Comparison of ENCODE assay signal across 15 cellular contexts in the genomic region with DNA sequence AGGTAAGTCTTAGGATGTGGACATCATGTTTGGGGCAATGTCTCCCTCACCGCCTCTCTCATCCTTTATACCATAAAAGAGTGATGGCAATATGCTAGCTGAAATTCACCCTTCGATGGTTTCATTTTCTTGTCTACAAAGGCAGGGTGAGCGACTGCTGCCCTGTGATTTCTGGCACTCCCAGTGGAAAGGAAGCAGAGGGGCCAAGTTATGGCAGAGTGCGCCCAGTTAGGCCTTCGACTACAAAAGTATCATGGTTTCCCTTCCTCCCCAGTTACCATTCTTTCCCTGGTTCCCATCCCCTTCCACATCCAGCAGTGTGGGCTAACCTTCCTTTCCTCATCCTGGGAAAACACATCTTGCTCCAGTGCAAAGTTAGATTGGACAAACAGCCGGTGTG. TPM values are rescaled to one million over a fixed set of nuclear protein-coding genes. Genes with fewer than 3 reads are reported as not detected.
DNase-seq lines count a peak whose midpoint lies in the region; ATAC-seq and TF ChIP-seq lines count a peak whose summit lies in the region.
"Had no signal": no experiment of that assay in that cellular context is flagged by ENCODE, and none has a peak within 500 bp of the region (broad histone marks: within the 10 kb centered on the region; RNA-seq: fewer than 3 reads in every experiment).

No MANE protein-coding gene starts in this region.

- H3K9me3 ChIP-seq in adipocyte (ENCODE audit: control insufficient read depth, low read length) (no peaks in the 10 kb centered on the region), gastroesophageal sphincter (no peaks in the 10 kb centered on the region), transverse colon (no peaks in the 10 kb centered on the region)

- H3K4me1 ChIP-seq in adipocyte (ENCODE audit: control insufficient read depth, insufficient read depth, low read length): peaks cover 23% of the 10 kb centered on the region
- H3K4me1 ChIP-seq in gastroesophageal sphincter: peaks cover 0 to 29% (median 2%) of the 10 kb centered on the region in 3 donors
- no peaks in the 10 kb centered on the region for H3K4me1 ChIP-seq in rectal smooth muscle tissue (ENCODE audit: control insufficient read depth, insufficient read depth, low read length)
- peaks cover 0 to 4% (median 2%) of the 10 kb centered on the region in 4 donors for H3K4me1 ChIP-seq in transverse colon

- H3K9ac ChIP-seq in adipocyte (ENCODE audit: low read length) (peak overlapping the region; percentile 70), rectal smooth muscle tissue (ENCODE audit: low read length) (no peak overlapping the region)

- peak overlapping the region; percentile 15 to 42 (median 36) for H3K27ac ChIP-seq in gastroesophageal sphincter
- peak overlapping the region; percentile 38 for H3K27ac ChIP-seq in rectal smooth muscle tissue (ENCODE audit: low read depth, low read length)
- peak overlapping the region in 3 of 4 donors; percentile 8 to 23 (median 13) for H3K27ac ChIP-seq in transverse colon

- TF ChIP-seq CTCF in gastroesophageal sphincter (IDR thresholded peaks at IDR 0.05) (no peak), transverse colon (IDR thresholded peaks at IDR 0.05) (no peak)

- no peak overlapping the region for H3K27ac Mint-ChIP-seq in T-cell
- H3K27ac Mint-ChIP-seq: activated CD4-positive, alpha-beta memory T cell treated with anti-CD3 and anti-CD28 coated beads for 36 hours; activated naive CD8-positive, alpha-beta T cell treated with anti-CD3 and anti-CD28 coated beads for 36 hours had no signal

- DNase-seq in adipocyte (ENCODE audit: low read depth): no peak
- no peak for DNase-seq in transverse colon
- DNase-seq in T-cell: no peak
- DNase-seq: activated CD4-positive, alpha-beta memory T cell treated with anti-CD3 and anti-CD28 coated beads for 36 hours; activated naive CD8-positive, alpha-beta T cell treated with anti-CD3 and anti-CD28 coated beads for 36 hours; activated T-cell treated with anti-CD3 and anti-CD28 coated beads, Interleukin-2, amount 50 U/mL, for 24 hours; central memory CD4-positive, alpha-beta T cell; NCI-H1436 treated with DMSO at 0.1 percent for 48 hours; NCI-H345; stimulated activated naive CD4-positive, alpha-beta T cell treated with Interleukin-2 at 50 U/mL for 16 hours; T-helper 1 cell had no signal

- CTCF ChIA-PET in T-cell (lab: Charles Lee): interaction anchor here in 1 of 2 donors (0.7 kb wide), 1 partner anchor 24 kb away, joined by 3 read pairs; no protein-coding TSS in a partner anchor

- in situ Hi-C loops in transverse colon (cut with MboI; ENCODE audit: low pct_ligation_motif_present in 1 of 4, low pct_unique_long_range_greater_than_20kb in 1 of 4, low sequenced_read_pairs in 3 of 4): loop anchor here (25.0 kb wide), 1 partner anchor 660 kb away; no protein-coding TSS in a partner anchor

- TF ChIP-seq EP300 in gastroesophageal sphincter (IDR thresholded peaks at IDR 0.05): no peak
- TF ChIP-seq EP300 in transverse colon (IDR thresholded peaks at IDR 0.05; ENCODE audit: low read depth): no peak

- no peak overlapping the region for H3K4me3 ChIP-seq in adipocyte (ENCODE audit: low read length)
- no peak overlapping the region for H3K4me3 ChIP-seq in gastroesophageal sphincter
- no peak overlapping the region for H3K4me3 ChIP-seq in rectal smooth muscle tissue (ENCODE audit: low read length)
- no peak overlapping the region for H3K4me3 ChIP-seq in transverse colon

- no peaks in the 10 kb centered on the region for H3K4me1 Mint-ChIP-seq in T-cell

- H3K36me3 ChIP-seq in adipocyte (ENCODE audit: control insufficient read depth, insufficient read depth, low read length, severe bottlenecking) (peaks cover 66% of the 10 kb centered on the region), gastroesophageal sphincter (peaks cover 0 to 77% of the 10 kb centered on the region in 2 donors), rectal smooth muscle tissue (ENCODE audit: control insufficient read depth, insufficient read depth, low read length) (peaks cover 7% of the 10 kb centered on the region), transverse colon (peaks cover 0 to 12% (median 4%) of the 10 kb centered on the region in 4 donors)

- H3K36me3 Mint-ChIP-seq in T-cell: peaks cover 64% of the 10 kb centered on the region

- ATAC-seq in gastroesophageal sphincter (no peak), HG03135 (IDR thresholded peaks at IDR 0.05; ENCODE audit: unreplicated experiment) (no peak), T-cell (replicated peaks in 1 of 4) (no peak), HG02623 (IDR thresholded peaks at IDR 0.05; ENCODE audit: unreplicated experiment) (no peak)

- TF ChIP-seq POLR2A in gastroesophageal sphincter (IDR thresholded peaks at IDR 0.05) (no peak), transverse colon (IDR thresholded peaks at IDR 0.05) (no peak)

- H3K27me3 Mint-ChIP-seq in T-cell: no peaks in the 10 kb centered on the region
- H3K27me3 Mint-ChIP-seq: activated CD4-positive, alpha-beta memory T cell treated with anti-CD3 and anti-CD28 coated beads for 36 hours; activated naive CD8-positive, alpha-beta T cell treated with anti-CD3 and anti-CD28 coated beads for 36 hours; activated T-cell treated with anti-CD3 and anti-CD28 coated beads, Interleukin-2, amount 50 U/mL, for 24 hours had no signal

- POLR2A ChIA-PET in T-cell (lab: Charles Lee): no interaction called here

- H3K27me3 ChIP-seq in adipocyte (replicated peaks; ENCODE audit: control insufficient read depth, insufficient read depth, low read length) (no peaks in the 10 kb centered on the region), gastroesophageal sphincter (no peaks in the 10 kb centered on the region), rectal smooth muscle tissue (ENCODE audit: control insufficient read depth, insufficient read depth, low read length) (no peaks in the 10 kb centered on the region), transverse colon (no peaks in the 10 kb centered on the region)

- intact Hi-C loops in transverse colon (cut with DNase I; ENCODE audit: low total_unique reads): no loop called here

- H3K9me3 Mint-ChIP-seq in T-cell: no peaks in the 10 kb centered on the region
- H3K9me3 Mint-ChIP-seq: activated CD4-positive, alpha-beta memory T cell treated with anti-CD3 and anti-CD28 coated beads for 36 hours; activated naive CD8-positive, alpha-beta T cell treated with anti-CD3 and anti-CD28 coated beads for 36 hours; activated T-cell treated with anti-CD3 and anti-CD28 coated beads, Interleukin-2, amount 50 U/mL, for 24 hours had no signal

- H3K4me3 Mint-ChIP-seq in T-cell: no peak overlapping the region
- H3K4me3 Mint-ChIP-seq: activated CD4-positive, alpha-beta memory T cell treated with anti-CD3 and anti-CD28 coated beads for 36 hours; activated naive CD8-positive, alpha-beta T cell treated with anti-CD3 and anti-CD28 coated beads for 36 hours; activated T-cell treated with anti-CD3 and anti-CD28 coated beads, Interleukin-2, amount 50 U/mL, for 24 hours had no signal

- WGBS in gastroesophageal sphincter (ENCODE audit: low coverage in 1 of 2), 2 donors: 47 to 83% methylated on average over 1 to 6 of the region's 6 CpGs
- 79 to 100% methylated on average over 1 to 6 of the region's 6 CpGs for WGBS in transverse colon (ENCODE audit: low coverage in 1 of 2), 2 donors

RNA-seq across cellular contexts. Expression of gene SNX19, which starts 43.8 kb away (rescaled TPM):
- 100 to 1,000 TPM; 110 to 131 (median 119) TPM for total RNA-seq in gastroesophageal sphincter
- total RNA-seq in transverse colon: 100 to 1,000 TPM in 3 of 4 donors, 10 to 100 TPM in 1; 89.8 to 193 (median 137) TPM
- 10 to 100 TPM; 42.7 to 61.1 (median 57.2) TPM for total RNA-seq in T-cell
